Comparison of ENCODE assay signal across 8 cellular contexts in the genomic region with DNA sequence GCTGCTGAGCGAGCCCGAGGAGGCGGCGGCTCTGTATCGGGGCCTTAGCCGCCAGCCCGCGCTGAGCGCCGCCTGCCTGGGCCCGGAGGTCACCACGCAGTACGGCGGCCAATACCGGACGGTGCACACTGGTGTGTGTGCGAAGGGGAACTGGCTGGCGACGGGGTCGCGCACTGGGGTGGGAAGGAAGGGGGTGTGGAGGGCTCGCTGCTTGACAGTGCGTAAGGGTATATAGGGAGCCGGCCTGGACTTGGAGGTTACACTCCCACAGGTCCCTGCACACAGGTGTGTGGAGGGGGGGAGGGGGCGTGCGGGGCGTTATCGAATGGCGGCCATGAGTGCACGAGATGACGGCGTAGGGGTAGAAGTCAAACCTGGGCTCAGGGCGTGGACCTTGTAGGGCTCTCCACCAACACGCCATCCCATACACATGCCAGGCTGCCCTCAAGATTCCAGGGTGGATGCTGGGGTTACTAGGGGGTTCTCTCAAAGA. TPM values are rescaled to one million over a fixed set of nuclear protein-coding genes. Genes with fewer than 3 reads are reported as not detected.
DNase-seq lines count a peak whose midpoint lies in the region; ATAC-seq and TF ChIP-seq lines count a peak whose summit lies in the region.

No MANE protein-coding gene starts in this region.

- H3K4me3 ChIP-seq in hepatocyte, result peak overlapping the region; percentile 56

- H3K4me1 Mint-ChIP-seq in activated T-cell treated with anti-CD3 and anti-CD28 coated beads, Interleukin-2, amount 50 U/mL, for 4 hours (ENCODE audit: low read depth), result peaks cover 33% of the 10 kb centered on the region

- no peaks in the 10 kb centered on the region for H3K27me3 ChIP-seq in hepatocyte

- H3K4me3 Mint-ChIP-seq in activated T-cell treated with anti-CD3 and anti-CD28 coated beads, Interleukin-2, amount 50 U/mL, for 4 hours, result peak overlapping the region; percentile 88

- H3K4me2 ChIP-seq in hepatocyte, result peak overlapping the region; percentile 88

- no peaks in the 10 kb centered on the region for H3K36me3 ChIP-seq in hepatocyte (replicated peaks; ENCODE audit: insufficient read depth, low read depth)

- H3K4me1 ChIP-seq in hepatocyte (ENCODE audit: insufficient read depth), result peaks cover 14% of the 10 kb centered on the region

- WGBS in hepatocyte (ENCODE audit: low lambda C conversion rate, missing lambda C conversion rate), result 4% methylated on average over 24 of the region's 34 CpGs

- H3K9me2 ChIP-seq in hepatocyte (replicated peaks; ENCODE audit: insufficient read depth), result no peaks in the 10 kb centered on the region

- H2AFZ ChIP-seq in hepatocyte, result peak overlapping the region; percentile 26

- ATAC-seq in GM19372 (IDR thresholded peaks at IDR 0.05; ENCODE audit: low read depth, unreplicated experiment) (peak; percentile 21), HG03280 (IDR thresholded peaks at IDR 0.05; ENCODE audit: unreplicated experiment) (peak; percentile 22), HG03520 (IDR thresholded peaks at IDR 0.05; ENCODE audit: unreplicated experiment) (no peak)
- peak; percentile 2 to 6 for ATAC-seq in activated T-cell treated with anti-CD3 and anti-CD28 coated beads, Interleukin-2, amount 50 U/mL, for 4 hours

- TF ChIP-seq CTCF in hepatocyte (IDR thresholded peaks at IDR 0.05; ENCODE audit: poor library complexity), result no peak

- peaks cover 17% of the 10 kb centered on the region for H3K36me3 Mint-ChIP-seq in activated T-cell treated with anti-CD3 and anti-CD28 coated beads, Interleukin-2, amount 50 U/mL, for 4 hours (ENCODE audit: insufficient read depth)

- peaks cover 9% of the 10 kb centered on the region for H3K79me2 ChIP-seq in hepatocyte

- no peaks in the 10 kb centered on the region for H4K20me1 ChIP-seq in hepatocyte (ENCODE audit: insufficient read depth, poor library complexity, severe bottlenecking)

- peak; percentile 35 for DNase-seq in activated T-cell treated with anti-CD3 and anti-CD28 coated beads, Interleukin-2, amount 50 U/mL, for 4 hours
- DNase-seq in hepatocyte (ENCODE audit: low spot score), result peak; percentile 50
- peak; percentile 21 for DNase-seq in stimulated activated CD4-positive, alpha-beta T cell treated with anti-CD3 and anti-CD28 coated beads, Interleukin-2, amount 100 ng/mL, for 4 hours (ENCODE audit: low read depth)
- DNase-seq in NCI-H128 (lab: John Stamatoyannopoulos, UW; ENCODE audit: unreplicated experiment), result no peak
- no peak for DNase-seq in caudate nucleus (lab: John Stamatoyannopoulos, UW)

- H3K27ac ChIP-seq in hepatocyte (peak overlapping the region; percentile 92), caudate nucleus (ENCODE audit: low read depth, low read length) (no peak overlapping the region)

- no peaks in the 10 kb centered on the region for H3K9me3 Mint-ChIP-seq in activated T-cell treated with anti-CD3 and anti-CD28 coated beads, Interleukin-2, amount 50 U/mL, for 4 hours

- H3K9me3 ChIP-seq in hepatocyte (ENCODE audit: low read depth), result no peaks in the 10 kb centered on the region

- H3K27me3 Mint-ChIP-seq in activated T-cell treated with anti-CD3 and anti-CD28 coated beads, Interleukin-2, amount 50 U/mL, for 4 hours (ENCODE audit: low read depth), result no peaks in the 10 kb centered on the region

RNA-seq across cellular contexts. Expression of a gene that starts 0.4 kb away (rescaled TPM):
- total RNA-seq in activated T-cell treated with anti-CD3 and anti-CD28 coated beads, Interleukin-2, amount 50 U/mL, for 4 hours, result 100 to 1,000 TPM; 129 to 183 (median 171) TPM
- 120 and 125 TPM in 2 replicates for total RNA-seq in hepatocyte
- 138 and 148 TPM in 2 replicates for polyA plus RNA-seq in hepatocyte

RNA-seq across cellular contexts. Expression of a gene that starts 14.7 kb away (rescaled TPM):
- 1 to 10 TPM; 4.1 to 5.7 (median 4.7) TPM for total RNA-seq in activated T-cell treated with anti-CD3 and anti-CD28 coated beads, Interleukin-2, amount 50 U/mL, for 4 hours
- total RNA-seq in hepatocyte, result 90.3 and 116 TPM in 2 replicates
- polyA plus RNA-seq in hepatocyte, result 137 and 158 TPM in 2 replicates

RNA-seq across cellular contexts. Expression of a gene that starts 14.8 kb away (rescaled TPM):
- 10 to 100 TPM; 34.0 to 41.4 (median 35.4) TPM for total RNA-seq in activated T-cell treated with anti-CD3 and anti-CD28 coated beads, Interleukin-2, amount 50 U/mL, for 4 hours
- 27.7 and 32.1 TPM in 2 replicates for total RNA-seq in hepatocyte
- polyA plus RNA-seq in hepatocyte, result 34.6 and 39.1 TPM in 2 replicates

RNA-seq across cellular contexts. Expression of a gene that starts 44.9 kb away (rescaled TPM):
- total RNA-seq in activated T-cell treated with anti-CD3 and anti-CD28 coated beads, Interleukin-2, amount 50 U/mL, for 4 hours, result under 1 TPM in 1 of 3 donors, not detected in 2; 0.11 TPM
- total RNA-seq in hepatocyte, result 0.57 and 0.76 TPM in 2 replicates
- polyA plus RNA-seq in hepatocyte, result 1.7 and 2.4 TPM in 2 replicates

RNA-seq across cellular contexts. Expression of a gene that starts 49.2 kb away (rescaled TPM):
- 10 to 100 TPM; 67.0 to 71.8 (median 67.4) TPM for total RNA-seq in activated T-cell treated with anti-CD3 and anti-CD28 coated beads, Interleukin-2, amount 50 U/mL, for 4 hours
- total RNA-seq in hepatocyte, result 24.3 and 31.5 TPM in 2 replicates
- 41.0 and 48.7 TPM in 2 replicates for polyA plus RNA-seq in hepatocyte

Comparison
In these comparisons a context has a peak if more than half of its experiments do, and no peak if none do; other contexts are left out.
1. DNase-seq: peak in activated T-cell treated with anti-CD3 and anti-CD28 coated beads, Interleukin-2, amount 50 U/mL, for 4 hours (single experiment), hepatocyte (single experiment) and stimulated activated CD4-positive, alpha-beta T cell treated with anti-CD3 and anti-CD28 coated beads, Interleukin-2, amount 100 ng/mL, for 4 hours (single experiment); none in NCI-H128 (single experiment) and caudate nucleus (0 of 61).
2. RNA of a gene that starts 14.7 kb away (total RNA-seq): 90.3 to 116 TPM in hepatocyte; 4.1 to 5.7 TPM in activated T-cell treated with anti-CD3 and anti-CD28 coated beads, Interleukin-2, amount 50 U/mL, for 4 hours; every median in the first group is over 10 times any median in the second.